ENCODE assay signal across 13 cellular contexts in the genomic region with DNA sequence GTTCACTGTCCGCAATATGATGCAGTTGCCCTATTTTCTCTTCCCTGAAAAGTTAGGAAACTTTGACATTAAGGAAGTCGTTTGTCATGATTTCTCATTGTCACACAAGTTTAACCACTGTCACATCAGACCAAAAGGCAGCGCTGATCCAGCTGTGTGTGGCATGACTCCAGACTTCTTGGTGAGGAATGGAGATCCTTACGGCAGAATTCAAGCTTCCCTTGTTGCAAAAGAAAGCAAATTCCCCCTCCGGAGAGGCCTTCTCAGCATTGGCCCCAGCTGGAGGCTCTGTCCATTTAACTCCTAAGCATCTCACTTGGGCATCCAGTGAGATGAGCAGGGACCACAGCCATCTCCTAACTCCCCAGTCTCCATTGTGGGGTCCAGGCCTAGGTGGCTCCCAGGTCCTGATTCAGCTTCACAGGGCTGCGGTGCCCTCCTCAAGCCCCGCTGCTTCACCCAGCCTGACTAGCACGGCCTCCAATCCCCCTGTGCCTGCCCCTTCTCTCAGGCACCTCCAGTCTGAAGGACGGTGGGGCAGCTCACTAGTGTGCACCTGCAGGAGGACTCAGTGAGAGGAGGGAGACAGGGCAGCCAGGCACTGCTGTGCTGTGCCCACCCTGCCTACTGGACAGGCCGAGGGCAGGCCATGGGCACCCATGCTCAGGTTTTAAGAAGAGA.
DNase-seq lines count a peak whose midpoint lies in the region; ATAC-seq and TF ChIP-seq lines count a peak whose summit lies in the region.
"Had no signal": no experiment of that assay in that cellular context is flagged by ENCODE, and none has a peak within 500 bp of the region (broad histone marks: within the 10 kb centered on the region; RNA-seq: fewer than 3 reads in every experiment).

No MANE protein-coding gene starts in this region.

- intact Hi-C loops in heart left ventricle (cut with DNase I), result no loop called here
- intact Hi-C loops in left cardiac atrium (cut with DNase I), result no loop called here
- intact Hi-C loops in transverse colon (cut with DNase I; ENCODE audit: low total_unique reads), result no loop called here

- H3K9me3 ChIP-seq in heart left ventricle, result no peaks in the 10 kb centered on the region
- H3K9me3 ChIP-seq in neural progenitor cell (ENCODE audit: low read depth), result no peaks in the 10 kb centered on the region
- no peaks in the 10 kb centered on the region for H3K9me3 ChIP-seq in transverse colon

- TF ChIP-seq POLR2A in heart left ventricle (IDR thresholded peaks at IDR 0.05) (no peak), transverse colon (IDR thresholded peaks at IDR 0.05) (no peak)

- H3F3A ChIP-seq in neural progenitor cell (ENCODE audit: low read depth), result no peaks in the 10 kb centered on the region

- no peak for TF ChIP-seq EP300 in transverse colon (IDR thresholded peaks at IDR 0.05; ENCODE audit: low read depth)

- no peak overlapping the region for H3K9ac ChIP-seq in neural progenitor cell

- H3K27me3 ChIP-seq in heart left ventricle (no peaks in the 10 kb centered on the region), neural progenitor cell (no peaks in the 10 kb centered on the region), transverse colon (no peaks in the 10 kb centered on the region)

- no peaks in the 10 kb centered on the region for H3K36me3 Mint-ChIP-seq in endothelial cell (ENCODE audit: low read depth, unreplicated experiment)
- H3K36me3 Mint-ChIP-seq in neural progenitor cell, result peaks cover 2% of the 10 kb centered on the region
- H3K36me3 Mint-ChIP-seq: activated CD4-positive, alpha-beta memory T cell treated with anti-CD3 and anti-CD28 coated beads for 36 hours had no signal

- H3K4me2 ChIP-seq in neural progenitor cell, result no peak overlapping the region
- H3K4me2 ChIP-seq: A549 had no signal

- H3K36me3 ChIP-seq in heart left ventricle (no peaks in the 10 kb centered on the region), neural progenitor cell (no peaks in the 10 kb centered on the region), transverse colon (no peaks in the 10 kb centered on the region)

- H3K79me2 ChIP-seq in neural progenitor cell (ENCODE audit: low read depth), result no peaks in the 10 kb centered on the region

- WGBS in heart left ventricle, 4 donors, result 76 to 80% (median 78%) methylated on average over 10 of the region's 10 CpGs
- 81% methylated on average over 10 of the region's 10 CpGs; no CpG with 5 or more reads in 1 of the 2 donors for WGBS in transverse colon (ENCODE audit: low coverage in 1 of 2), 2 donors

- ATAC-seq in heart left ventricle (no peak), left cardiac atrium (no peak)
- ATAC-seq: A549, left colon had no signal

- H3K4me1 Mint-ChIP-seq in endothelial cell (ENCODE audit: unreplicated experiment), result peaks cover 6% of the 10 kb centered on the region
- peaks cover 37% of the 10 kb centered on the region for H3K4me1 Mint-ChIP-seq in neural progenitor cell

- no peak overlapping the region for H2AFZ ChIP-seq in neural progenitor cell (replicated peaks)

- peak overlapping the region; percentile 44 to 83 (median 70) for H3K27ac ChIP-seq in heart left ventricle
- H3K27ac ChIP-seq in neural progenitor cell, result no peak overlapping the region
- H3K27ac ChIP-seq in transverse colon, result peak overlapping the region; percentile 49 to 66 (median 64)
- H3K27ac ChIP-seq: A549 had no signal

- no peak overlapping the region for H3K4me3 ChIP-seq in heart left ventricle
- no peak overlapping the region for H3K4me3 ChIP-seq in neural progenitor cell
- no peak overlapping the region for H3K4me3 ChIP-seq in transverse colon
- H3K4me3 ChIP-seq: A549 had no signal

- peaks cover 3% of the 10 kb centered on the region for H3K27me3 Mint-ChIP-seq in endothelial cell (ENCODE audit: unreplicated experiment)
- H3K27me3 Mint-ChIP-seq in neural progenitor cell (ENCODE audit: insufficient read depth, low read depth), result peaks cover 16% of the 10 kb centered on the region

- in situ Hi-C loops in transverse colon (cut with MboI; ENCODE audit: low pct_ligation_motif_present in 1 of 4, low pct_unique_long_range_greater_than_20kb in 1 of 4, low sequenced_read_pairs in 3 of 4), result loop anchor here in 2 of 4 donors (5.0 to 10.0 kb wide), 2 partner anchors 165 to 172 kb away; no protein-coding TSS in a partner anchor

- no peaks in the 10 kb centered on the region for H4K20me1 ChIP-seq in neural progenitor cell (ENCODE audit: low read depth)

- TF ChIP-seq CTCF in heart left ventricle (IDR thresholded peaks at IDR 0.05) (no peak), endothelial cell (IDR thresholded peaks at IDR 0.05; ENCODE audit: unreplicated experiment) (no peak), neural progenitor cell (IDR thresholded peaks at IDR 0.05) (no peak), transverse colon (IDR thresholded peaks at IDR 0.05) (no peak)

- H3K4me3 Mint-ChIP-seq in endothelial cell (ENCODE audit: unreplicated experiment) (no peak overlapping the region), neural progenitor cell (peak overlapping the region; percentile 64)
- H3K4me3 Mint-ChIP-seq: activated CD4-positive, alpha-beta memory T cell treated with anti-CD3 and anti-CD28 coated beads for 36 hours had no signal

- peak in 2 of 5 donors; percentile 26 to 28 for DNase-seq in heart left ventricle
- DNase-seq in left cardiac atrium, result no peak
- DNase-seq in endothelial cell (ENCODE audit: low spot score), result no peak
- DNase-seq in neural progenitor cell (ENCODE audit: low spot score), result no peak
- no peak for DNase-seq in transverse colon
- DNase-seq in SKM-1 treated with dmso at 0.1 percent for 144 hours (lab: John Stamatoyannopoulos, UW; ENCODE audit: unreplicated experiment), result no peak
- DNase-seq in iPS-NIHi7 (ENCODE audit: extremely low spot score), result no peak
- DNase-seq in COLO668 (lab: John Stamatoyannopoulos, UW; ENCODE audit: unreplicated experiment), result no peak
- DNase-seq: activated CD4-positive, alpha-beta memory T cell treated with anti-CD3 and anti-CD28 coated beads for 36 hours; left colon; NCI-H2227 treated with DMSO at 0.1 percent for 48 hours; T-helper 2 cell had no signal

- peaks cover 0 to 39% (median 31%) of the 10 kb centered on the region in 12 donors for H3K4me1 ChIP-seq in heart left ventricle
- no peaks in the 10 kb centered on the region for H3K4me1 ChIP-seq in neural progenitor cell
- peaks cover 0 to 12% (median 2%) of the 10 kb centered on the region in 4 donors for H3K4me1 ChIP-seq in transverse colon
- H3K4me1 ChIP-seq: A549 had no signal

- no peaks in the 10 kb centered on the region for H3K9me3 Mint-ChIP-seq in endothelial cell (ENCODE audit: unreplicated experiment)
- peaks cover 5% of the 10 kb centered on the region for H3K9me3 Mint-ChIP-seq in neural progenitor cell
- H3K9me3 Mint-ChIP-seq: activated CD4-positive, alpha-beta memory T cell treated with anti-CD3 and anti-CD28 coated beads for 36 hours had no signal

- H3K27ac Mint-ChIP-seq in endothelial cell (ENCODE audit: unreplicated experiment), result peak overlapping the region; percentile 80
- peak overlapping the region; percentile 78 for H3K27ac Mint-ChIP-seq in neural progenitor cell
- H3K27ac Mint-ChIP-seq: activated CD4-positive, alpha-beta memory T cell treated with anti-CD3 and anti-CD28 coated beads for 36 hours had no signal
